Comparison of ENCODE assay signal across 8 cellular contexts in the genomic region with DNA sequence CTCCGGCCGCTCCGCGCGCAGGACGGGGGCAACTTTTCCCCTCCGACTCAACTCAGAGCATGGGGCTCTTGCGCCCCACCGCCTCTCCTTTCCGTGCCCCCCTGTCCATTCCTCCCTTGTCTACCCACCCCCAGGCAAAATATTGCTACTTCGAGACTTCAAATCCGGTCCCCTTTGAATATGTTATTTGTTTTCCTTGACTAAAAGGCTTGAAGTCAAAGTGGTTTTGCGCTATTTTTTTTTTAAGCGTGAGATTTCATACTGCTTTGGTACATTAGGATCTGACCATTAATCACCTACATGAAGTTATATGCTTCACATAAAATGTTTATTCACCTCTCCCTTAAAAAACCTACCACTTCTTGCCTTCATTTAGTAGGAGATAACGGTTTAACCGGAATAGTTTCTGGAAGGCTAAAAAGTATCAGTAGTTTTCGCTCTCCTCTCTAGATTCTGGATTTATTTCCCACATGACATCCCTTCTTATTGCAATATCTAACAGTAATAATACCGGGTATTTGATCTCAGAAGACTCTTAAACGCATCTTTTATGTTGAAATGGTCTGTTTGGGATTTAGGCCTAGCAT. TPM values are rescaled to one million over a fixed set of nuclear protein-coding genes. Genes with fewer than 3 reads are reported as not detected.
DNase-seq lines count a peak whose midpoint lies in the region; ATAC-seq and TF ChIP-seq lines count a peak whose summit lies in the region.

No MANE protein-coding gene starts in this region.

- peak overlapping the region; percentile 46 for H3K27ac ChIP-seq in CD8-positive, alpha-beta memory T cell (ENCODE audit: low read depth, low read length)
- peak overlapping the region; percentile 74 to 93 (median 84) for H3K27ac ChIP-seq in Peyer's patch
- peak overlapping the region; percentile 97 to 98 (median 98) for H3K27ac ChIP-seq in esophagus muscularis mucosa (replicated peaks in 1 of 4)

- H3K36me3 Mint-ChIP-seq in CD8-positive, alpha-beta memory T cell: peaks cover 0 to 18% (median 0%) of the 10 kb centered on the region in 3 donors
- peaks cover 11% of the 10 kb centered on the region for H3K36me3 Mint-ChIP-seq in osteocyte (ENCODE audit: unreplicated experiment)

- peak overlapping the region in 7 of 8 donors; percentile 8 to 98 (median 81) for H3K27ac Mint-ChIP-seq in CD8-positive, alpha-beta memory T cell
- H3K27ac Mint-ChIP-seq in osteocyte (ENCODE audit: unreplicated experiment): peak overlapping the region; percentile 93

- H3K4me1 ChIP-seq in CD8-positive, alpha-beta memory T cell (ENCODE audit: insufficient read depth, low read length): peaks cover 33% of the 10 kb centered on the region
- peaks cover 0 to 42% (median 6%) of the 10 kb centered on the region in 4 donors for H3K4me1 ChIP-seq in Peyer's patch
- peaks cover 36 to 72% (median 64%) of the 10 kb centered on the region in 4 donors for H3K4me1 ChIP-seq in esophagus muscularis mucosa

- no peak for DNase-seq in CD8-positive, alpha-beta memory T cell
- no peak for DNase-seq in Peyer's patch
- no peak for DNase-seq in esophagus muscularis mucosa (ENCODE audit: extremely low spot score)
- DNase-seq in osteocyte (ENCODE audit: extremely low spot score, unreplicated experiment): no peak
- DNase-seq in NCI-H2081 (lab: John Stamatoyannopoulos, UW): no peak
- DNase-seq in NCI-H2107 (lab: John Stamatoyannopoulos, UW): no peak
- no peak for DNase-seq in NCI-H526 treated with DMSO at 0.1 percent for 48 hours (lab: John Stamatoyannopoulos, UW)

- 10% methylated on average over 13 of the region's 19 CpGs for WGBS in esophagus muscularis mucosa

- CTCF ChIA-PET in CD8-positive, alpha-beta memory T cell (lab: Charles Lee): interaction anchor here (0.9 kb wide), 1 partner anchor 34 kb away, joined by 3 read pairs; no protein-coding TSS in a partner anchor

- no peaks in the 10 kb centered on the region for H3K9me3 Mint-ChIP-seq in CD8-positive, alpha-beta memory T cell
- no peaks in the 10 kb centered on the region for H3K9me3 Mint-ChIP-seq in osteocyte (ENCODE audit: unreplicated experiment)

- H3K9me3 ChIP-seq in CD8-positive, alpha-beta memory T cell (ENCODE audit: low read length): no peaks in the 10 kb centered on the region
- H3K9me3 ChIP-seq in Peyer's patch (no peaks in the 10 kb centered on the region), esophagus muscularis mucosa (no peaks in the 10 kb centered on the region)

- H3K27me3 Mint-ChIP-seq in CD8-positive, alpha-beta memory T cell: peaks cover 0 to 12% of the 10 kb centered on the region in 2 donors
- no peaks in the 10 kb centered on the region for H3K27me3 Mint-ChIP-seq in osteocyte (ENCODE audit: unreplicated experiment)

- POLR2A ChIA-PET in CD8-positive, alpha-beta memory T cell (lab: Charles Lee): no interaction called here

- H3K4me3 Mint-ChIP-seq in CD8-positive, alpha-beta memory T cell: peak overlapping the region; percentile 84 to 95 (median 90)
- peak overlapping the region; percentile 84 for H3K4me3 Mint-ChIP-seq in osteocyte (ENCODE audit: unreplicated experiment)

- no peak overlapping the region for H3K4me3 ChIP-seq in CD8-positive, alpha-beta memory T cell (ENCODE audit: low read length)
- H3K4me3 ChIP-seq in Peyer's patch (peak overlapping the region; percentile 66 to 96 (median 76)), esophagus muscularis mucosa (peak overlapping the region; percentile 71 to 96 (median 88))

- TF ChIP-seq POLR2A in Peyer's patch (IDR thresholded peaks at IDR 0.05) (no peak), esophagus muscularis mucosa (IDR thresholded peaks at IDR 0.05; ENCODE audit: low read depth) (no peak)

- no peak for TF ChIP-seq EP300 in esophagus muscularis mucosa (IDR thresholded peaks at IDR 0.05)

- peaks cover 34 to 53% (median 37%) of the 10 kb centered on the region in 3 donors for H3K4me1 Mint-ChIP-seq in CD8-positive, alpha-beta memory T cell
- peaks cover 51% of the 10 kb centered on the region for H3K4me1 Mint-ChIP-seq in osteocyte (ENCODE audit: unreplicated experiment)

- no peak for ATAC-seq in GM18520 (IDR thresholded peaks at IDR 0.05; ENCODE audit: unreplicated experiment)

- no peaks in the 10 kb centered on the region for H3K27me3 ChIP-seq in CD8-positive, alpha-beta memory T cell (ENCODE audit: insufficient read depth, low read length, poor library complexity, severe bottlenecking)
- H3K27me3 ChIP-seq in Peyer's patch (no peaks in the 10 kb centered on the region), esophagus muscularis mucosa (no peaks in the 10 kb centered on the region)

- no peaks in the 10 kb centered on the region for H3K36me3 ChIP-seq in CD8-positive, alpha-beta memory T cell (ENCODE audit: insufficient read depth, low read length)
- H3K36me3 ChIP-seq in Peyer's patch: peaks cover 0 to 8% (median 0%) of the 10 kb centered on the region in 3 donors
- H3K36me3 ChIP-seq in esophagus muscularis mucosa: peaks cover 7 to 10% (median 8%) of the 10 kb centered on the region in 4 donors

- TF ChIP-seq CTCF in Peyer's patch (IDR thresholded peaks at IDR 0.05): no peak
- no peak for TF ChIP-seq CTCF in esophagus muscularis mucosa (IDR thresholded peaks at IDR 0.05)
- no peak for TF ChIP-seq CTCF in osteocyte (IDR thresholded peaks at IDR 0.05)

- intact Hi-C loops in esophagus muscularis mucosa (cut with DNase I): loop anchor here (10.0 kb wide), 1 partner anchor 161 kb away; no protein-coding TSS in a partner anchor

RNA-seq across cellular contexts. Expression of a gene that starts 1.5 kb away (rescaled TPM):
- 1 to 10 TPM; 6.1 to 7.0 TPM for total RNA-seq in CD8-positive, alpha-beta memory T cell
- 9.9 TPM for polyA plus RNA-seq in CD8-positive, alpha-beta memory T cell
- total RNA-seq in Peyer's patch (100 to 1,000 TPM in 1 of 4 donors, 10 to 100 TPM in 3; 32.0 to 160 (median 32.9) TPM), esophagus muscularis mucosa (100 to 1,000 TPM; 134 to 183 (median 148) TPM), osteocyte (43.3 and 46.7 TPM in 2 replicates)

Comparison
In these comparisons a context has a peak if more than half of its experiments do, and no peak if none do; other contexts are left out.
1. H3K27ac ChIP-seq: peak in every context shown above with its lines; median percentile 98 in esophagus muscularis mucosa; 84 in Peyer's patch; 46 in CD8-positive, alpha-beta memory T cell.